In genomic region chr2:12075603-12076002, GRCh38 we compare ENCODE assay signal across 35 cellular contexts.
"Had no signal": no experiment of that assay in that cellular context is flagged by ENCODE, and none has a peak within 500 bp of the region (broad histone marks: within the 10 kb centered on the region; RNA-seq: fewer than 3 reads in every experiment).

No MANE protein-coding gene starts in this region.

- H3K9me3 ChIP-seq: MG63 had no signal

- H3K36me3 ChIP-seq: MG63 had no signal

- H3K27me3 ChIP-seq: MG63 had no signal

- DNase-seq: Kasumi-1, MG63, MM.1S, MV-4-11, NCI-H1048, NCI-H1092, NCI-H1092 treated with DMSO at 0.1 percent for 48 hours, NCI-H1105, NCI-H1105 treated with DMSO at 0.1 percent for 48 hours, NCI-H1417, NCI-H1417 treated with DMSO at 0.1 percent for 48 hours, NCI-H1436, NCI-H1436 treated with DMSO at 0.1 percent for 48 hours, NCI-H146, NCI-H1694, NCI-H1694 treated with DMSO at 0.1 percent for 48 hours, NCI-H187, NCI-H187 treated with DMSO at 0.1 percent for 48 hours, NCI-H1930, NCI-H2029, NCI-H2029 treated with DMSO at 0.1 percent for 48 hours, NCI-H2081, NCI-H2081 treated with DMSO at 0.1 percent for 48 hours, NCI-H2107, NCI-H2171, NCI-H2171 treated with DMSO at 0.1 percent for 48 hours, NCI-H2227 treated with DMSO at 0.1 percent for 48 hours, NCI-H226, NCI-H345, NCI-H446, NCI-H446 treated with DMSO at 0.1 percent for 48 hours, NCI-H510A, NCI-H510A treated with DMSO at 0.1 percent for 48 hours, NCI-H524, NCI-H524 treated with DMSO at 0.1 percent for 48 hours had no signal

- H3K4me3 ChIP-seq: MG63 had no signal
